ENCODE assay signal across 2 cellular contexts in genomic region chr14:70801836-70802235, GRCh38.
TF ChIP-seq lines count a peak whose summit lies in the region.

No MANE protein-coding gene starts in this region.

TF ChIP-seq in GM12891, 5 proteins besides CTCF, POLR2A, EP300 and RAD21:
- TF ChIP-seq POU2F2 (IDR thresholded peaks at IDR 0.05; ENCODE audit: low read depth, low read length): no peak
- no peak for TF ChIP-seq PAX5 (IDR thresholded peaks at IDR 0.05; ENCODE audit: insufficient read depth, low read length, severe bottlenecking)
- TF ChIP-seq POLR2AphosphoS5 (IDR thresholded peaks at IDR 0.05; ENCODE audit: low read depth, low read length): no peak
- no peak for TF ChIP-seq SPI1 (IDR thresholded peaks at IDR 0.05; ENCODE audit: low read depth, low read length)
- no peak for TF ChIP-seq TAF1 (IDR thresholded peaks at IDR 0.05; ENCODE audit: low read depth, low read length)

TF ChIP-seq in GM12878, 131 proteins besides CTCF, POLR2A, EP300 and RAD21:
- TF ChIP-seq ZNF384 (IDR thresholded peaks at IDR 0.05; ENCODE audit: borderline replicate concordance, low read depth, low read length): no peak
- TF ChIP-seq SMARCA5 (IDR thresholded peaks at IDR 0.05): no peak
- TF ChIP-seq BACH1 (IDR thresholded peaks at IDR 0.05; ENCODE audit: borderline replicate concordance): no peak
- no peak for TF ChIP-seq CHD1 (IDR thresholded peaks at IDR 0.05; ENCODE audit: low read depth, low read length)
- TF ChIP-seq E2F4 (IDR thresholded peaks at IDR 0.05; ENCODE audit: low read depth, low read length): no peak
- TF ChIP-seq KAT2A (conservative IDR thresholded peaks at IDR 0.05; ENCODE audit: control insufficient read depth, low read depth, low read length): no peak
- TF ChIP-seq MYB (IDR thresholded peaks at IDR 0.05; ENCODE audit: borderline replicate concordance, low read depth, low read length): no peak
TF ChIP-seq in GM12878: peak in this region for 0.
